Comparison of ENCODE assay signal across 1 cellular context in the genomic region with DNA sequence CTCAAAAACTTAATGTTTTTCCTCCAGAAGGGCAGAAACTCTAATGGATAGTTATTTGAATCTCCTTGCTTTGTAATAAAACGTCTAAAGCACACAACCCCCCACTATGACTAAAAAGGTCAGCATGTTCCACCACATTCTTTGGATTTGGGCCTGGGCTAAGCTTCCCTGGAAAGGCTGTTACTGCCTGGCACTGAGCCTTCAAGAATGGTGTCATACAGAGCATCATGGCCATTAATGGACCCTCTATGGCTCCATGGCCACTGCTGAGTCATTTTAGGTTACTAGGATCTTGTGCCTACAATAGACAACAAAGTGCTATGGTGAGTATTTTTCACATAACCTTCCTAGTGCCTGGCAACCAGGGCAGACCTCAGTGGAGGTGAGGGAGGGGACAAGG.
TF ChIP-seq lines count a peak whose summit lies in the region.

No MANE protein-coding gene starts in this region.

TF ChIP-seq in SK-N-SH, 30 proteins besides CTCF, POLR2A, EP300 and RAD21 (continued from another document):
- TF ChIP-seq, protein P1, sequence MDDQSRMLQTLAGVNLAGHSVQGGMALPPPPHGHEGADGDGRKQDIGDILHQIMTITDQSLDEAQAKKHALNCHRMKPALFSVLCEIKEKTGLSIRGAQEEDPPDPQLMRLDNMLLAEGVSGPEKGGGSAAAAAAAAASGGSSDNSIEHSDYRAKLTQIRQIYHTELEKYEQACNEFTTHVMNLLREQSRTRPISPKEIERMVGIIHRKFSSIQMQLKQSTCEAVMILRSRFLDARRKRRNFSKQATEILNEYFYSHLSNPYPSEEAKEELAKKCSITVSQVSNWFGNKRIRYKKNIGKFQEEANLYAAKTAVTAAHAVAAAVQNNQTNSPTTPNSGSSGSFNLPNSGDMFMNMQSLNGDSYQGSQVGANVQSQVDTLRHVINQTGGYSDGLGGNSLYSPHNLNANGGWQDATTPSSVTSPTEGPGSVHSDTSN (IDR thresholded peaks at IDR 0.05) = peak; percentile 65
- peak; percentile 96 for TF ChIP-seq NFIC (IDR thresholded peaks at IDR 0.05; ENCODE audit: borderline replicate concordance)
- TF ChIP-seq, protein P2, sequence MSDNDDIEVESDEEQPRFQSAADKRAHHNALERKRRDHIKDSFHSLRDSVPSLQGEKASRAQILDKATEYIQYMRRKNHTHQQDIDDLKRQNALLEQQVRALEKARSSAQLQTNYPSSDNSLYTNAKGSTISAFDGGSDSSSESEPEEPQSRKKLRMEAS (IDR thresholded peaks at IDR 0.05; ENCODE audit: low read depth) = peak; percentile 64
TF ChIP-seq in SK-N-SH: peak in this region for 13.
